In genomic region chr11:116420030-116420429, GRCh38 we compare ENCODE assay signal across 24 cellular contexts.
DNase-seq lines count a peak whose midpoint lies in the region; ATAC-seq and TF ChIP-seq lines count a peak whose summit lies in the region.
"Had no signal": no experiment of that assay in that cellular context is flagged by ENCODE, and none has a peak within 500 bp of the region (broad histone marks: within the 10 kb centered on the region; RNA-seq: fewer than 3 reads in every experiment).

No MANE protein-coding gene starts in this region.

- H3K9me3 ChIP-seq in endodermal cell (ENCODE audit: control insufficient read depth, low read length) (peaks cover 11% of the 10 kb centered on the region), sigmoid colon (no peaks in the 10 kb centered on the region)
- H3K9me3 ChIP-seq: Caco-2, SK-N-SH had no signal

- H3K36me3 ChIP-seq in endodermal cell (ENCODE audit: control insufficient read depth, insufficient read depth, low read length) (no peaks in the 10 kb centered on the region), sigmoid colon (no peaks in the 10 kb centered on the region)

- TF ChIP-seq POLR2A in sigmoid colon (IDR thresholded peaks at IDR 0.05), result no peak

- ATAC-seq in HG02840 (IDR thresholded peaks at IDR 0.05; ENCODE audit: low FRiP score, unreplicated experiment), result no peak
- ATAC-seq: CD8-positive, alpha-beta T cell had no signal

- no peak for TF ChIP-seq EP300 in sigmoid colon (IDR thresholded peaks at IDR 0.05)

- H3K27me3 Mint-ChIP-seq in endodermal cell (ENCODE audit: insufficient read depth), result peaks cover 13% of the 10 kb centered on the region

- H3K4me3 ChIP-seq in endodermal cell (ENCODE audit: low read length), result peak overlapping the region; percentile 19
- no peak overlapping the region for H3K4me3 ChIP-seq in sigmoid colon
- H3K4me3 ChIP-seq: K562 had no signal

- DNase-seq in amniotic epithelial cell (ENCODE audit: low read depth) (peak; percentile 8), endodermal cell (no peak), renal cortical epithelial cell (ENCODE audit: low read depth) (peak; percentile 9), AML-193 (lab: John Stamatoyannopoulos, UW) (no peak), HCEC 1CT (no peak), sigmoid colon (no peak)
- DNase-seq: Caco-2; CD8-positive, alpha-beta T cell; DMS 273 treated with DMSO at 0.1 percent for 48 hours; DMS79; GF-D8; Kasumi-1; NCI-H1105; NCI-H1436 treated with DMSO at 0.1 percent for 48 hours; NCI-H1930; NCI-H2107; NCI-H446; NCI-H524 treated with DMSO at 0.1 percent for 48 hours; NCI-H774; SK-N-SH had no signal

- intact Hi-C loops in sigmoid colon (cut with DNase I), result no loop called here

- H3K27me3 ChIP-seq in endodermal cell (ENCODE audit: control insufficient read depth, insufficient read depth, low read length, poor library complexity, severe bottlenecking) (no peaks in the 10 kb centered on the region), sigmoid colon (no peaks in the 10 kb centered on the region)

- peaks cover 11% of the 10 kb centered on the region for H3K4me1 ChIP-seq in endodermal cell (ENCODE audit: control insufficient read depth, insufficient read depth, low read length)
- H3K4me1 ChIP-seq in sigmoid colon, result peaks cover 0 to 40% (median 16%) of the 10 kb centered on the region in 4 donors

- no peak overlapping the region for H3K4me3 Mint-ChIP-seq in endodermal cell
- H3K4me3 Mint-ChIP-seq: B cell; CD8-positive, alpha-beta T cell had no signal

- H3K27ac ChIP-seq in endodermal cell (ENCODE audit: low read depth, low read length) (no peak overlapping the region), sigmoid colon (no peak overlapping the region)
- H3K27ac ChIP-seq: C4-2B had no signal

- H3K36me3 Mint-ChIP-seq in endodermal cell (ENCODE audit: low read depth), result peaks cover 6% of the 10 kb centered on the region
- H3K36me3 Mint-ChIP-seq: CD8-positive, alpha-beta T cell had no signal

- no peak overlapping the region for H3K9ac ChIP-seq in endodermal cell (ENCODE audit: extremely low read depth, low read length, poor library complexity, severe bottlenecking)
- H3K9ac ChIP-seq: SK-N-SH had no signal

- no peak for TF ChIP-seq CTCF in endodermal cell (conservative IDR thresholded peaks at IDR 0.05)
- no peak for TF ChIP-seq CTCF in sigmoid colon (IDR thresholded peaks at IDR 0.05)

- no peak overlapping the region for H3K27ac Mint-ChIP-seq in endodermal cell
- H3K27ac Mint-ChIP-seq: B cell; CD8-positive, alpha-beta T cell had no signal

- H3K4me1 Mint-ChIP-seq in endodermal cell, result peaks cover 31% of the 10 kb centered on the region
- H3K4me1 Mint-ChIP-seq: B cell had no signal

- H3K9me3 Mint-ChIP-seq in endodermal cell, result peaks cover 11% of the 10 kb centered on the region
- H3K9me3 Mint-ChIP-seq: CD8-positive, alpha-beta T cell had no signal

Comparison
In these comparisons a context has a peak if more than half of its experiments do, and no peak if none do; other contexts are left out.
1. DNase-seq: peak in amniotic epithelial cell (single experiment) and renal cortical epithelial cell (single experiment); none in endodermal cell (single experiment), AML-193 (0 of 2), HCEC 1CT (single experiment) and sigmoid colon (single experiment).